Comparison of ENCODE assay signal across 8 cellular contexts in the genomic region with DNA sequence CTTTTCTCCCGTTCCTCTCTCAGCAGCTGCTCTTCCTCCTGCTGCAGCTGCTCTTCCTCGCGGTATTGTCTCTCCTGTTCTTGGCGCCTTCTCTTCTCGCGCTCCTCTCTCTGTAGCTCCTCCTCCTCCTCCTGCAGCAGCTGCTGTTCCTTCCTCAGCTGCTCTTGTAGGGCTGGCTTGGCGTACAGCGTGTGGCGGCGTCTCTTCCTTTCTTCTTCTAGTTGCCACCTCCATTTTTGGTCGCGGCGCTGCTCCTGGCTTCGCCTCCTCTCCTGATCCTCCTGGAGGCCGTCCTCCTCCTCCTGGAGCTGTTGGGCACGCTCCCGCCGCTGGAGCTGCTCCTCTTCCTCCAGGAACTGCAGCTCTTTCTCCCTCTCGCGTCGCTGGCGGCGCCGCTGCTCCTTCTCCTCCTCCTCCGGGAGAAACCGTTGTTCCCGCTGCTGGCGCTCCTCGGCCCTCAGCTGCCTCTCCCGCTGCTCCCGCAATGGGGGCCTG. TPM values are rescaled to one million over a fixed set of nuclear protein-coding genes. Genes with fewer than 3 reads are reported as not detected.
DNase-seq lines count a peak whose midpoint lies in the region; ATAC-seq and TF ChIP-seq lines count a peak whose summit lies in the region.

No MANE protein-coding gene starts in this region.

- no peak overlapping the region for H3K27ac ChIP-seq in HUES6 (ENCODE audit: low read depth, low read length)
- H3K27ac ChIP-seq in WERI-Rb-1 = no peak overlapping the region
- H3K27ac ChIP-seq in psoas muscle = no peak overlapping the region

- H3K9me3 ChIP-seq in HUES6 (ENCODE audit: control insufficient read depth, insufficient read depth, low read depth, low read length) (peaks cover 19% of the 10 kb centered on the region), WERI-Rb-1 (ENCODE audit: severe bottlenecking) (peaks cover 54% of the 10 kb centered on the region), psoas muscle (peaks cover 5% of the 10 kb centered on the region)

- H3K4me3 ChIP-seq in BJ (ENCODE audit: low read depth, low read length) (peak overlapping the region; percentile 43), HUES6 (ENCODE audit: low read depth, low read length) (peak overlapping the region; percentile 54), WERI-Rb-1 (ENCODE audit: low read depth, low read length) (peak overlapping the region; percentile 1; the same call in 1 of the 2 replicates), fibroblast of villous mesenchyme (ENCODE audit: low read depth, low read length) (peak overlapping the region; percentile 51), psoas muscle (peak overlapping the region; percentile 56)

- no peak for DNase-seq in BJ (ENCODE audit: low read depth)
- DNase-seq in WERI-Rb-1 = peak; percentile 34
- peak; percentile 29 for DNase-seq in fibroblast of villous mesenchyme (ENCODE audit: low read depth)
- peak in 1 of 2 donors; percentile 50 for DNase-seq in psoas muscle
- DNase-seq in DMS153 (lab: John Stamatoyannopoulos, UW) = no peak
- DNase-seq in globus pallidus (ENCODE audit: low spot score) = no peak

- H3K4me1 ChIP-seq in HUES6 (ENCODE audit: control insufficient read depth, insufficient read depth, low read length) (peaks cover 29% of the 10 kb centered on the region), psoas muscle (no peaks in the 10 kb centered on the region)

- no peak for TF ChIP-seq CTCF in BJ (IDR thresholded peaks at IDR 0.05; ENCODE audit: insufficient read depth, low read depth, low read length)
- TF ChIP-seq CTCF in WERI-Rb-1 (IDR thresholded peaks at IDR 0.05; ENCODE audit: low read depth, low read length) = no peak
- TF ChIP-seq CTCF in fibroblast of villous mesenchyme (IDR thresholded peaks at IDR 0.05; ENCODE audit: insufficient read depth, low read depth, low read length) = no peak
- TF ChIP-seq CTCF in psoas muscle (IDR thresholded peaks at IDR 0.05) = no peak

- 2 to 3% (median 2%) methylated on average over 30 to 31 of the region's 31 CpGs for WGBS in psoas muscle, 3 donors

- H3K9ac ChIP-seq in HUES6 (ENCODE audit: low read length) = peak overlapping the region; percentile 47

- no peaks in the 10 kb centered on the region for H3K36me3 ChIP-seq in BJ (ENCODE audit: control insufficient read depth, insufficient read depth, low read length)
- H3K36me3 ChIP-seq in HUES6 (ENCODE audit: control insufficient read depth, insufficient read depth, low read length) = no peaks in the 10 kb centered on the region
- H3K36me3 ChIP-seq in WERI-Rb-1 = no peaks in the 10 kb centered on the region
- H3K36me3 ChIP-seq in psoas muscle (ENCODE audit: insufficient read depth in 1 of 2, low read depth in 1 of 2) = no peaks in the 10 kb centered on the region

- H3K27me3 ChIP-seq in BJ (ENCODE audit: control insufficient read depth, insufficient read depth, low read length) = peaks cover 49% of the 10 kb centered on the region
- peaks cover 100% of the 10 kb centered on the region for H3K27me3 ChIP-seq in HUES6 (ENCODE audit: control insufficient read depth, insufficient read depth, low read length)
- peaks cover 91% of the 10 kb centered on the region for H3K27me3 ChIP-seq in WERI-Rb-1 (ENCODE audit: insufficient read depth, low read depth, severe bottlenecking)
- H3K27me3 ChIP-seq in psoas muscle (ENCODE audit: insufficient read depth in 3 of 3, low read length in 2 of 3) = peaks cover 8 to 98% (median 46%) of the 10 kb centered on the region in 3 donors

- POLR2A ChIA-PET in BJ (lab: Charles Lee) = interaction anchor here (0.7 to 0.8 kb wide), 2 partner anchors 20 to 52 kb away, joined by 3 to 4 read pairs; no protein-coding TSS in a partner anchor

- CTCF ChIA-PET in BJ (lab: Yijun Ruan, JAX) = interaction anchor here (1.2 to 2.4 kb wide), 6 partner anchors 18 to 237 kb away, joined by 3 to 13 read pairs (median 4); no protein-coding TSS in a partner anchor

- ATAC-seq in psoas muscle (no peak), HG03097 (IDR thresholded peaks at IDR 0.05; ENCODE audit: low FRiP score, unreplicated experiment) (no peak)

- intact Hi-C loops in psoas muscle (cut with DNase I) = no loop called here

RNA-seq across cellular contexts. Expression of a gene that starts 4.8 kb away (rescaled TPM):
- polyA plus RNA-seq in BJ (2011; rRNA removed) (not detected in 2 replicates), psoas muscle (under 1 TPM in 2 of 3 donors, not detected in 1; 0.01 to 0.03 TPM)
- not detected in 2 replicates for polyA minus RNA-seq in BJ (2011; rRNA and poly(A)+ RNA removed)
- total RNA-seq in fibroblast of villous mesenchyme (under 0.01 TPM in 1 of 2 replicates, not detected in the other), psoas muscle (under 1 TPM in 2 of 4 donors, not detected in 2; 0.04 TPM)

RNA-seq across cellular contexts. Expression of a gene that starts 21.5 kb away (rescaled TPM):
- polyA plus RNA-seq in BJ (2011; rRNA removed) = not detected in 2 replicates
- polyA minus RNA-seq in BJ (2011; rRNA and poly(A)+ RNA removed) = not detected in 2 replicates
- not detected in 2 replicates for total RNA-seq in fibroblast of villous mesenchyme
- not detected for total RNA-seq in psoas muscle
- not detected for polyA plus RNA-seq in psoas muscle

RNA-seq across cellular contexts. Expression of a gene that starts 48.6 kb away (rescaled TPM):
- not detected in 2 replicates for polyA plus RNA-seq in BJ (2011; rRNA removed)
- polyA minus RNA-seq in BJ (2011; rRNA and poly(A)+ RNA removed) = not detected in 2 replicates
- not detected in 2 replicates for total RNA-seq in fibroblast of villous mesenchyme
- not detected for total RNA-seq in psoas muscle
- polyA plus RNA-seq in psoas muscle = not detected

Comparison
In these comparisons a context has a peak if more than half of its experiments do, and no peak if none do; other contexts are left out.
1. DNase-seq: peak in WERI-Rb-1 (single experiment) and fibroblast of villous mesenchyme (single experiment); none in BJ (single experiment), DMS153 (single experiment) and globus pallidus (single experiment).
2. H3K4me3 ChIP-seq: peak in every context shown above with its lines; median percentile 56 in psoas muscle; 54 in HUES6; 51 in fibroblast of villous mesenchyme; 43 in BJ; 1 in WERI-Rb-1.